In the genomic region with DNA sequence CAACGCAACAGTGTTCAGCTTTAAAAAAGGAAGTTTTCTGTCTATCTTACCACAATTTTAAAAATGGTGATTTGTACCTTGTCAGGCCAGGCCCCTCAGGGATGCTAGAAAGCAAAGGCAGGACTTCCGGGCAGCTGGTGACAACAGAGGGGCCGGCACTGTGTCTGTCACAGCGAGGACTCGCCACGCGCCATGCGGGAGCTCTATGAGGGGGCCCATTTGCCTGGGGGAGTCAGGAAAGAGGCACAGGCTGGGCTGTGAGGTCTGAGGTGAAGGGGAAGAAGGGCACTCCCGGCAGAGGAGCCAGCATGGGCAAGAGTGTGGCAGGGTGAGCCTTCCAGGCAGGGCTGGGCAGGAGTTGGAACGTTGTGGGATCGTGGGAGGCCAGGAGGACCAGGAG, we compare ENCODE assay signal across 26 cellular contexts. TPM values are rescaled to one million over a fixed set of nuclear protein-coding genes. Genes with fewer than 3 reads are reported as not detected.
DNase-seq lines count a peak whose midpoint lies in the region; ATAC-seq lines count a peak whose summit lies in the region.
"Had no signal": no experiment of that assay in that cellular context is flagged by ENCODE, and none has a peak within 500 bp of the region (broad histone marks: within the 10 kb centered on the region; RNA-seq: fewer than 3 reads in every experiment).

No MANE protein-coding gene starts in this region.

- H2BK15ac ChIP-seq in mesendoderm (replicated peaks; ENCODE audit: low read depth) = no peak overlapping the region

- no peak overlapping the region for H3K4me3 ChIP-seq in mesendoderm (ENCODE audit: low read length)
- H3K4me3 ChIP-seq: body of pancreas, esophagus squamous epithelium, gastrocnemius medialis, HAP-1, right atrium auricular region had no signal

- H3K9ac ChIP-seq in mesendoderm (ENCODE audit: low read length) = no peak overlapping the region

- no peaks in the 10 kb centered on the region for H3K27me3 Mint-ChIP-seq in stimulated activated naive CD8-positive, alpha-beta T cell treated with anti-CD3 and anti-CD28 coated beads, Interleukin-15, Interleukin-2, amounts not matched to agents 100 ng/mL and 50 ng/mL, for 24 hours
- H3K27me3 Mint-ChIP-seq in activated T-helper 17 cell treated with anti-CD3 and anti-CD28 coated beads, Interleukin-2, amount 50 U/mL, for 72 hours = no peaks in the 10 kb centered on the region
- H3K27me3 Mint-ChIP-seq in naive thymus-derived CD8-positive, alpha-beta T cell = peaks cover 0 to 2% (median 0%) of the 10 kb centered on the region in 5 donors
- H3K27me3 Mint-ChIP-seq: CD4-positive, alpha-beta T cell had no signal

- H4K8ac ChIP-seq in mesendoderm (ENCODE audit: low read depth, low read length) = no peak overlapping the region

- H3K79me2 ChIP-seq in mesendoderm (ENCODE audit: control insufficient read depth, insufficient read depth, low read length) = no peaks in the 10 kb centered on the region

- POLR2A ChIA-PET in naive thymus-derived CD8-positive, alpha-beta T cell (lab: Charles Lee) = no interaction called here

- no peaks in the 10 kb centered on the region for H3K36me3 Mint-ChIP-seq in stimulated activated naive CD8-positive, alpha-beta T cell treated with anti-CD3 and anti-CD28 coated beads, Interleukin-15, Interleukin-2, amounts not matched to agents 100 ng/mL and 50 ng/mL, for 24 hours (ENCODE audit: low read depth)
- H3K36me3 Mint-ChIP-seq in activated T-helper 17 cell treated with anti-CD3 and anti-CD28 coated beads, Interleukin-2, amount 50 U/mL, for 72 hours (ENCODE audit: low read depth) = no peaks in the 10 kb centered on the region
- H3K36me3 Mint-ChIP-seq in naive thymus-derived CD8-positive, alpha-beta T cell = no peaks in the 10 kb centered on the region

- H3K79me1 ChIP-seq in mesendoderm (ENCODE audit: low read length) = no peaks in the 10 kb centered on the region

- H3K9me3 Mint-ChIP-seq in stimulated activated naive CD8-positive, alpha-beta T cell treated with anti-CD3 and anti-CD28 coated beads, Interleukin-15, Interleukin-2, amounts not matched to agents 100 ng/mL and 50 ng/mL, for 24 hours = no peaks in the 10 kb centered on the region
- no peaks in the 10 kb centered on the region for H3K9me3 Mint-ChIP-seq in activated T-helper 17 cell treated with anti-CD3 and anti-CD28 coated beads, Interleukin-2, amount 50 U/mL, for 72 hours
- H3K9me3 Mint-ChIP-seq in naive thymus-derived CD8-positive, alpha-beta T cell = no peaks in the 10 kb centered on the region
- H3K9me3 Mint-ChIP-seq: CD4-positive, alpha-beta T cell had no signal

- H3K4me1 Mint-ChIP-seq in stimulated activated naive CD8-positive, alpha-beta T cell treated with anti-CD3 and anti-CD28 coated beads, Interleukin-15, Interleukin-2, amounts not matched to agents 100 ng/mL and 50 ng/mL, for 24 hours (ENCODE audit: low read depth) = peaks cover 52% of the 10 kb centered on the region
- peaks cover 6% of the 10 kb centered on the region for H3K4me1 Mint-ChIP-seq in activated T-helper 17 cell treated with anti-CD3 and anti-CD28 coated beads, Interleukin-2, amount 50 U/mL, for 72 hours
- H3K4me1 Mint-ChIP-seq in naive thymus-derived CD8-positive, alpha-beta T cell = peaks cover 18 to 64% (median 51%) of the 10 kb centered on the region in 4 donors

- H3K4me3 Mint-ChIP-seq in stimulated activated naive CD8-positive, alpha-beta T cell treated with anti-CD3 and anti-CD28 coated beads, Interleukin-15, Interleukin-2, amounts not matched to agents 100 ng/mL and 50 ng/mL, for 24 hours = no peak overlapping the region
- no peak overlapping the region for H3K4me3 Mint-ChIP-seq in activated T-helper 17 cell treated with anti-CD3 and anti-CD28 coated beads, Interleukin-2, amount 50 U/mL, for 72 hours
- peak overlapping the region in 1 of 10 donors; percentile 37 for H3K4me3 Mint-ChIP-seq in naive thymus-derived CD8-positive, alpha-beta T cell
- H3K4me3 Mint-ChIP-seq: CD4-positive, alpha-beta T cell had no signal

- no peaks in the 10 kb centered on the region for H3K36me3 ChIP-seq in mesendoderm (ENCODE audit: control insufficient read depth, insufficient read depth, low read length)
- H3K36me3 ChIP-seq: esophagus squamous epithelium, gastrocnemius medialis, HAP-1, right atrium auricular region had no signal

- no peak overlapping the region for H2AK5ac ChIP-seq in mesendoderm (ENCODE audit: low read length)

- H2BK5ac ChIP-seq in mesendoderm (ENCODE audit: low read length) = no peak overlapping the region

- no peak for DNase-seq in stimulated activated naive CD8-positive, alpha-beta T cell treated with anti-CD3 and anti-CD28 coated beads, Interleukin-15, Interleukin-2, amounts not matched to agents 100 U/mL and 50 U/mL, for 24 hours
- no peak for DNase-seq in naive thymus-derived CD8-positive, alpha-beta T cell
- DNase-seq in NCI-H2029 treated with DMSO at 0.1 percent for 48 hours (lab: John Stamatoyannopoulos, UW) (no peak), mesendoderm (no peak), HCEC 1CT (no peak)
- DNase-seq: ACHN; body of pancreas; CD4-positive, alpha-beta T cell; DMS153; esophagus squamous epithelium; gastrocnemius medialis; GDM1; islet precursor cell; MM.1S; NCI-H1436 treated with DMSO at 0.1 percent for 48 hours; NCI-H2171 treated with DMSO at 0.1 percent for 48 hours; NCI-H526 treated with DMSO at 0.1 percent for 48 hours; stimulated activated CD4-positive, alpha-beta T cell treated with anti-CD3 and anti-CD28 coated beads, Interleukin-12 subunit alpha, Interleukin-12 subunit beta, amount 100 ng/mL, for 4 hours; stimulated activated CD4-positive, alpha-beta T cell treated with anti-CD3 and anti-CD28 coated beads, Interleukin-4, amount 100 ng/mL, for 4 hours had no signal

- no peak overlapping the region for H3K27ac ChIP-seq in mesendoderm (ENCODE audit: low read depth, low read length)
- H3K27ac ChIP-seq: body of pancreas, esophagus squamous epithelium, gastrocnemius medialis, right atrium auricular region had no signal

- no peak overlapping the region for H4K5ac ChIP-seq in mesendoderm (ENCODE audit: low read length)

- H3K4ac ChIP-seq in mesendoderm (ENCODE audit: low read depth, low read length) = no peak overlapping the region

- H3K4me1 ChIP-seq in mesendoderm (ENCODE audit: control insufficient read depth, low read depth, low read length) = no peaks in the 10 kb centered on the region
- H3K4me1 ChIP-seq: body of pancreas, gastrocnemius medialis, HAP-1, right atrium auricular region had no signal

- H3K27ac Mint-ChIP-seq in stimulated activated naive CD8-positive, alpha-beta T cell treated with anti-CD3 and anti-CD28 coated beads, Interleukin-15, Interleukin-2, amounts not matched to agents 100 ng/mL and 50 ng/mL, for 24 hours = peak overlapping the region; percentile 46
- H3K27ac Mint-ChIP-seq in activated T-helper 17 cell treated with anti-CD3 and anti-CD28 coated beads, Interleukin-2, amount 50 U/mL, for 72 hours = peak overlapping the region; percentile 70
- H3K27ac Mint-ChIP-seq in naive thymus-derived CD8-positive, alpha-beta T cell = peak overlapping the region in 8 of 10 donors; percentile 37 to 92 (median 68)

- no peaks in the 10 kb centered on the region for H3K27me3 ChIP-seq in mesendoderm (ENCODE audit: insufficient read depth, low read length, poor library complexity)
- H3K27me3 ChIP-seq: body of pancreas, gastrocnemius medialis, right atrium auricular region had no signal

- no peak for ATAC-seq in stimulated activated naive CD8-positive, alpha-beta T cell treated with anti-CD3 and anti-CD28 coated beads, Interleukin-15, Interleukin-2, amounts not matched to agents 100 U/mL and 50 U/mL, for 24 hours
- ATAC-seq in activated T-helper 17 cell treated with anti-CD3 and anti-CD28 coated beads, Interleukin-2, amount 50 U/mL, for 72 hours (replicated peaks) = no peak
- ATAC-seq in naive thymus-derived CD8-positive, alpha-beta T cell = no peak
- no peak for ATAC-seq in HG03108 (IDR thresholded peaks at IDR 0.05; ENCODE audit: unreplicated experiment)
- ATAC-seq: activated CD4-positive, CD25-positive, alpha-beta regulatory T cell treated with anti-CD3 and anti-CD28 coated beads, Interleukin-2, amount 50 U/mL, for 24 hours; body of pancreas; gastrocnemius medialis; SK-N-SH treated with all-trans-retinoic acid at 6 μM for 48 hours had no signal

- H3K23ac ChIP-seq in mesendoderm (ENCODE audit: low read length) = no peak overlapping the region

- H3K18ac ChIP-seq in mesendoderm (ENCODE audit: low read length) = no peak overlapping the region

- WGBS in mesendoderm (ENCODE audit: extremely low coverage, insufficient coverage, low lambda C conversion rate) = no CpG with 5 or more reads among the region's 11 CpGs

- no peak overlapping the region for H2BK120ac ChIP-seq in mesendoderm (ENCODE audit: low read depth, low read length)

- H3K56ac ChIP-seq in mesendoderm (ENCODE audit: low read length) = no peak overlapping the region

- H3K4me2 ChIP-seq in mesendoderm (ENCODE audit: low read length) = no peak overlapping the region

RNA-seq across cellular contexts. Expression of gene IQSEC1, which starts 7.0 kb away (rescaled TPM):
- 10 to 100 TPM; 38.0 to 62.9 TPM for total RNA-seq in activated T-helper 17 cell treated with anti-CD3 and anti-CD28 coated beads, Interleukin-2, amount 50 U/mL, for 72 hours
- 10 to 100 TPM; 43.4 to 47.7 TPM for total RNA-seq in naive thymus-derived CD8-positive, alpha-beta T cell
- polyA plus RNA-seq in naive thymus-derived CD8-positive, alpha-beta T cell = 10 to 100 TPM; 13.7 to 23.7 (median 15.7) TPM
- 17.2 TPM for polyA plus RNA-seq in mesendoderm (2013, experiment 1 of 2)
- 17.2 TPM for polyA plus RNA-seq in mesendoderm (2013, experiment 2 of 2)
